Comparison of ENCODE assay signal across 25 cellular contexts in the genomic region with DNA sequence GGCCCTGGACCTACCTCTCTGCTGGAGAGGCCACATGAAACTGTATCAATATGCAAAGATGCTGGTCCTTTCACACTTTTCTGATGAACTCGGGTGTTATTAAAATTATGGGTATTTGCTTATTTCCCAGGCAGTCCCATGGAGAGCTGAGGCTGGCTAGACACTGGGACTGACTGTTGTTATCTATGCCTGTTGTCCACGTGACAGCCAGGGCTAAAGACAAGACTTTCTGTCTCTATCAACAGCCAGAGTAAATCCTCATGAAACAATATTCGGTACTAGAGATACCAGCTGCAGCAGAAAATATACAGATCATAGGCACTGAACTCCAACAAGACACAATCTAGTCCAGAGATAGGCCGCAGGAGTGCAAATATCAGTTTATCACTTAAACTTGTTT.
"Had no signal": no experiment of that assay in that cellular context is flagged by ENCODE, and none has a peak within 500 bp of the region (broad histone marks: within the 10 kb centered on the region; RNA-seq: fewer than 3 reads in every experiment).

No MANE protein-coding gene starts in this region.

- H3K27me3 ChIP-seq: body of pancreas, Peyer's patch had no signal

- H3K36me3 ChIP-seq: Peyer's patch, SJSA1 had no signal

- DNase-seq: activated CD4-positive, alpha-beta T cell treated with anti-CD3 and anti-CD28 coated beads, Interleukin-2, amount 10 ng/mL, durations not matched to agents 24 days and 14 days; activated CD4-positive, alpha-beta T cell treated with anti-CD3 and anti-CD28 coated beads, Interleukin-2, amount 50 U/mL, for 4 hours; activated CD8-positive, alpha-beta T cell treated with anti-CD3 and anti-CD28 coated beads for 36 hours; activated gamma-delta T cell; activated naive CD4-positive, alpha-beta T cell treated with Interleukin-2 at 50 U/mL for 16 hours; activated naive CD8-positive, alpha-beta T cell treated with anti-CD3 and anti-CD28 coated beads, Interleukin-2, amount 10 ng/mL, durations not matched to agents 7 days and 5 days; activated T-cell treated with anti-CD3 and anti-CD28 coated beads, Interleukin-2, amount 50 U/mL, for 24 hours; body of pancreas; caudate nucleus; cerebellar nuclear complex; Karpas-422; NCI-H1092 treated with DMSO at 0.1 percent for 48 hours; NCI-H1417; NCI-H187 treated with DMSO at 0.1 percent for 48 hours; NCI-H2081; NCI-H2171 treated with DMSO at 0.1 percent for 48 hours; NCI-H2227 treated with DMSO at 0.1 percent for 48 hours; NCI-H446; NCI-H524; NCI-H69; Peyer's patch; RPMI8226; SHP77 treated with DMSO at 0.1 percent for 48 hours; SK-N-SH had no signal

- H3K9ac ChIP-seq: SK-N-SH had no signal

- H3K4me2 ChIP-seq: SK-N-SH had no signal

- H3K4me1 ChIP-seq: body of pancreas, Peyer's patch had no signal

- H3K27ac ChIP-seq: body of pancreas, Peyer's patch, SJSA1 had no signal

- H3K4me3 ChIP-seq: body of pancreas, Peyer's patch, SJSA1 had no signal

- H3K9me3 ChIP-seq: body of pancreas, Peyer's patch, SJSA1, SK-N-SH had no signal
